27 cellular contexts compared by ENCODE assay signal in the genomic region with DNA sequence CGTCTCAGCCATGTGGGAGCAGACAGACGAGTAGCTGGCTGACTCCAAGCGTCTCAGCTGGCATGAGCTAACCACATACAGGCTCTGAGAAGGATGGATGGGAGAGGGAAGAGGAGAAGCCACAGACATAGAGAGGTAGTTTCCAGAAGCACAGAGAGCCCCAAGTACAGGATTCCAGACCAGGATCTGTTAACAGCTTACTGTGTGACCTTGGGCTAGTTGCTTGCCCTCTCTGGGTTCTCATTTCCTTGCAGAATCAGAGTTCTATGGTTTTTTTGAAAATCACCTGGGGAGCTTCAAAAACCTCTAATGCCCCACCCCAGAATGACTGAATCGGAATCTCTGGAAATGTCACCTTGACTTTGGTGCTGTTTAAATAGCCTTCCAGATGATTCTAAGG.
"Had no signal": no experiment of that assay in that cellular context is flagged by ENCODE, and none has a peak within 500 bp of the region (broad histone marks: within the 10 kb centered on the region; RNA-seq: fewer than 3 reads in every experiment).

No MANE protein-coding gene starts in this region.

- H3K27me3 ChIP-seq: adrenal gland, body of pancreas, breast epithelium, cardiac muscle cell had no signal

- H3K36me3 ChIP-seq: adrenal gland, breast epithelium, cardiac muscle cell had no signal

- H3K27ac ChIP-seq: adrenal gland, body of pancreas, breast epithelium, cardiac muscle cell, coronary artery, dorsolateral prefrontal cortex had no signal

- H3K9me3 ChIP-seq: body of pancreas had no signal

- H3K4me1 ChIP-seq: adrenal gland, body of pancreas, breast epithelium had no signal

- ATAC-seq: activated CD4-positive, alpha-beta T cell treated with anti-CD3 and anti-CD28 coated beads for 36 hours; activated CD8-positive, alpha-beta memory T cell treated with anti-CD3 and anti-CD28 coated beads, Interleukin-2, amount 10 ng/mL, durations not matched to agents 7 days and 5 days; activated CD8-positive, alpha-beta T cell treated with anti-CD3 and anti-CD28 coated beads, Interleukin-2, amount 10 ng/mL, durations not matched to agents 7 days and 5 days; body of pancreas; esophagus mucosa had no signal

- DNase-seq: activated CD4-positive, alpha-beta T cell treated with anti-CD3 and anti-CD28 coated beads, Interleukin-2, amount 10 ng/mL, durations not matched to agents 24 days and 14 days; activated CD4-positive, CD25-positive, alpha-beta regulatory T cell; activated CD4-positive, CD25-positive, alpha-beta regulatory T cell treated with anti-CD3 and anti-CD28 coated beads, Interleukin-2, amount 50 U/mL, for 72 hours; activated CD8-positive, alpha-beta memory T cell treated with anti-CD3 and anti-CD28 coated beads, Interleukin-2, amount 10 ng/mL, durations not matched to agents 7 days and 5 days; activated CD8-positive, alpha-beta memory T cell treated with anti-CD3 and anti-CD28 coated beads, Interleukin-2, amount 50 U/mL, for 4 hours; activated CD8-positive, alpha-beta T cell treated with anti-CD3 and anti-CD28 coated beads, Interleukin-2, amount 10 ng/mL, durations not matched to agents 7 days and 5 days; activated effector memory CD4-positive, alpha-beta T cell treated with anti-CD3 and anti-CD28 coated beads, Interleukin-2, amount 50 U/mL, for 16 hours; activated naive CD4-positive, alpha-beta T cell treated with anti-CD3 and anti-CD28 coated beads for 36 hours; activated naive CD8-positive, alpha-beta T cell treated with anti-CD3 and anti-CD28 coated beads, Interleukin-2, amount 50 U/mL, for 24 hours; activated T-cell treated with anti-CD3 and anti-CD28 coated beads, Interleukin-2, amount 50 U/mL, for 1 hour; activated T-cell treated with anti-CD3 and anti-CD28 coated beads, Interleukin-2, amount 50 U/mL, for 48 hours; adrenal gland; aorta; body of pancreas; central memory CD4-positive, alpha-beta T cell; cerebellar nuclear complex; effector memory CD4-positive, alpha-beta T cell; endodermal cell; foreskin fibroblast; T-helper 2 cell had no signal

- FAIRE-seq: frontal cortex had no signal

- H3K4me3 ChIP-seq: adrenal gland, body of pancreas, breast epithelium, cardiac muscle cell, coronary artery, dorsolateral prefrontal cortex had no signal
